ENCODE assay signal across 26 cellular contexts in the genomic region with DNA sequence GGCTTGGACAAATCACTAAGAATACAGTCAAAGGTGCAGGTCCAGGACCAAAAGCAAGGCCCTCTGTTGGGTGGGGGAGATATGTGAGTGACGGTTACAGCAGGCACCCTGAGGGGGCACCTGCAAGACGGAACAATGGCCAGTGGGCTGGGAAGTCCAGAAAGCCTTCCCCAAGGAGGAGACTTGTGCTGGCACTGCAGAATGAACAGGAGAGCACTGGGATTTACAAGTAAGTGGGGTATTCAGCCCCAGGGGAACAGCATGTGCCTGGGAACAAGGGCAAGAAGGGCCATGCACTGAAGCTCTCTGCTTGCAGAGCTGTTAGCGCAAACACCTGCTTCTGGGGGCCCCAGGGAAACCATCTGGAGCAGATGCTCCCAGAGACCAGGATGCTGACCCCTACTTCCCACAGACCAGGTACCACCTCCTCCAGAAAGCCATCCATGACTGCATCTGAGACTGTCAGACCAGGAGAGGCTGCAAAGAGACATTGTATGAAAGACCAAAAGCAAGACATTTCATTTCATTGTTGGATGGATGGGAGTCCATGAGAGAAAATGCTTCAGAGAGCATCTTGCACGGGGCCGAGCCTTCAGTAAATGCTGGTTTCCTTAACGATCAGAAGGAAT. TPM values are rescaled to one million over a fixed set of nuclear protein-coding genes. Genes with fewer than 3 reads are reported as not detected.
A peak's percentile ranks its signal among the peaks of the same experiment; 100 is the strongest.
DNase-seq lines count a peak whose midpoint lies in the region; ATAC-seq, FAIRE-seq and TF ChIP-seq lines count a peak whose summit lies in the region.
"Had no signal": no experiment of that assay in that cellular context is flagged by ENCODE, and none has a peak within 500 bp of the region (broad histone marks: within the 10 kb centered on the region; RNA-seq: fewer than 3 reads in every experiment).

No MANE protein-coding gene starts in this region.

- H3K36me3 Mint-ChIP-seq in activated CD4-positive, alpha-beta T cell treated with anti-CD3 and anti-CD28 coated beads for 36 hours (ENCODE audit: low read depth): no peaks in the 10 kb centered on the region
- no peaks in the 10 kb centered on the region for H3K36me3 Mint-ChIP-seq in CD4-positive, alpha-beta memory T cell
- peaks cover 2% of the 10 kb centered on the region for H3K36me3 Mint-ChIP-seq in mesothelial cell of epicardium
- H3K36me3 Mint-ChIP-seq: natural killer cell treated with Interleukin-12 subunit alpha and Interleukin-12 subunit beta and Interleukin-15 and Interleukin-18, amount 100 ng/mL, for 72 hours had no signal

- no peaks in the 10 kb centered on the region for H3K27me3 ChIP-seq in CD4-positive, alpha-beta memory T cell (ENCODE audit: insufficient read depth, low read length)
- no peaks in the 10 kb centered on the region for H3K27me3 ChIP-seq in K562 (ENCODE audit: control insufficient read depth in 2 of 2, insufficient read depth in 2 of 2, low read length in 2 of 2)
- H3K27me3 ChIP-seq: left lung, transverse colon had no signal

- intact Hi-C loops in activated CD4-positive, alpha-beta T cell treated with anti-CD3 and anti-CD28 coated beads for 36 hours (cut with DNase I, micrococcal nuclease): no loop called here
- intact Hi-C loops in CD4-positive, alpha-beta memory T cell (cut with micrococcal nuclease): no loop called here
- intact Hi-C loops in K562 (cut with micrococcal nuclease): no loop called here
- intact Hi-C loops in posterior vena cava (cut with DNase I): loop anchor here in 1 of 2 donors (10.0 kb wide), 1 partner anchor 169 kb away; no protein-coding TSS in a partner anchor

- in situ Hi-C loops in K562 (cut with MboI): no loop called here

- no peak for TF ChIP-seq POLR2A in K562 (conservative IDR thresholded peaks at IDR 0.05)

- no peaks in the 10 kb centered on the region for H3K9me3 ChIP-seq in CD4-positive, alpha-beta memory T cell (ENCODE audit: control insufficient read depth in 1 of 2, low read length in 2 of 2)
- H3K9me3 ChIP-seq in K562 (replicated peaks; ENCODE audit: control insufficient read depth, insufficient read depth, low read depth, low read length): no peaks in the 10 kb centered on the region
- H3K9me3 ChIP-seq: left lung, transverse colon had no signal

- no peaks in the 10 kb centered on the region for H3K79me2 ChIP-seq in K562 (ENCODE audit: control insufficient read depth, insufficient read depth, low read length)

- no peak for DNase-seq in activated CD4-positive, alpha-beta T cell treated with anti-CD3 and anti-CD28 coated beads for 36 hours
- DNase-seq in activated CD4-positive, alpha-beta T cell treated with anti-CD3 and anti-CD28 coated beads, Interleukin-2, amount 50 U/mL, for 1 hour: no peak
- DNase-seq in CD4-positive, alpha-beta memory T cell: no peak
- DNase-seq in K562 (ENCODE audit: extremely low read depth in 1 of 4, low spot score in 3 of 4): no peak
- DNase-seq in posterior vena cava (ENCODE audit: low spot score): peak; percentile 64
- DNase-seq in activated gamma-delta T cell (lab: John Stamatoyannopoulos, UW): no peak
- no peak for DNase-seq in NK-92 treated with Interleukin-12 subunit alpha and Interleukin-12 subunit beta, amount 100 ng/mL, for 24 hours (lab: John Stamatoyannopoulos, UW)
- DNase-seq in mesothelial cell of epicardium (ENCODE audit: low spot score in 2 of 2, unreplicated experiment in 2 of 2): no peak
- DNase-seq: activated CD4-positive, alpha-beta T cell treated with anti-CD3 and anti-CD28 coated beads, Interleukin-2, amount 50 U/mL, for 48 hours; activated CD8-positive, alpha-beta memory T cell treated with anti-CD3 and anti-CD28 coated beads, Interleukin-2, amount 50 U/mL, for 48 hours; DMS53; H9; IMR-90; midbrain; NCI-H1105 treated with DMSO at 0.1 percent for 48 hours; NCI-H2029 treated with DMSO at 0.1 percent for 48 hours; NCI-H774; OCI-M1; retina; transverse colon; WERI-Rb-1 had no signal

- no peak overlapping the region for H3K9ac ChIP-seq in K562 (ENCODE audit: insufficient read depth in 1 of 2, low read depth in 2 of 2, low read length in 2 of 2)

- no peak for ATAC-seq in activated CD4-positive, alpha-beta T cell treated with anti-CD3 and anti-CD28 coated beads for 36 hours
- no peak for ATAC-seq in K562
- ATAC-seq: left lung; natural killer cell treated with Interleukin-12 subunit alpha and Interleukin-12 subunit beta and Interleukin-15 and Interleukin-18, amount 100 ng/mL, for 72 hours; SK-N-SH treated with all-trans-retinoic acid at 6 μM for 48 hours had no signal

- H3K27ac Mint-ChIP-seq in activated CD4-positive, alpha-beta T cell treated with anti-CD3 and anti-CD28 coated beads for 36 hours: peak overlapping the region; percentile 10
- peak overlapping the region; percentile 5 to 83 (median 77) for H3K27ac Mint-ChIP-seq in CD4-positive, alpha-beta memory T cell
- H3K27ac Mint-ChIP-seq in mesothelial cell of epicardium: no peak overlapping the region
- H3K27ac Mint-ChIP-seq: activated T-helper 2 cell treated with anti-CD3 and anti-CD28 coated beads, Interferon-gamma antibody, Interleukin-2, Interleukin-4, amounts not matched to agents 10 μg/mL and 5 μg/mL and 100 μg/mL, durations not matched to agents 14 hours and 24 hours and 36 hours; H9; natural killer cell treated with Interleukin-12 subunit alpha and Interleukin-12 subunit beta and Interleukin-15 and Interleukin-18, amount 100 ng/mL, for 72 hours had no signal

- TF ChIP-seq EP300 in K562 (IDR thresholded peaks at IDR 0.05; ENCODE audit: low read length): no peak

- no peak for TF ChIP-seq RAD21 in K562 (CRISPR knock-in tag; conservative IDR thresholded peaks at IDR 0.05 in 1 of 2, IDR thresholded peaks at IDR 0.05 in 1 of 2)

- H3K27ac ChIP-seq in CD4-positive, alpha-beta memory T cell (ENCODE audit: low read depth, low read length): no peak overlapping the region
- no peak overlapping the region for H3K27ac ChIP-seq in K562 (ENCODE audit: extremely low read depth, low read depth, low read length)
- H3K27ac ChIP-seq: left lung, transverse colon, WERI-Rb-1 had no signal

- peaks cover 60% of the 10 kb centered on the region for H3K4me1 ChIP-seq in CD4-positive, alpha-beta memory T cell (ENCODE audit: insufficient read depth, low read length)
- H3K4me1 ChIP-seq in K562 (replicated peaks in 1 of 2; ENCODE audit: control insufficient read depth in 2 of 2, insufficient read depth in 2 of 2, low read length in 2 of 2): peaks cover 28 to 29% of the 10 kb centered on the region in 2 experiments

- CTCF ChIA-PET in activated CD4-positive, alpha-beta T cell treated with anti-CD3 and anti-CD28 coated beads for 36 hours (lab: Charles Lee): no interaction called here
- CTCF ChIA-PET in CD4-positive, alpha-beta memory T cell (lab: Charles Lee; ENCODE audit: partially characterized antibody): interaction anchor here (1.1 kb wide), 1 partner anchor 69 kb away, joined by 4 read pairs; no protein-coding TSS in a partner anchor
- CTCF ChIA-PET in K562 (lab: Yijun Ruan, JAX; ENCODE audit: low intra/inter-chr PET ratio): no interaction called here

- no peak overlapping the region for H3K4me3 ChIP-seq in CD4-positive, alpha-beta memory T cell (ENCODE audit: low read length in 2 of 2)
- no peak overlapping the region for H3K4me3 ChIP-seq in K562
- H3K4me3 ChIP-seq: left lung, transverse colon had no signal

- TF ChIP-seq CTCF in K562 (IDR thresholded peaks at IDR 0.05 in 2 of 3, conservative IDR thresholded peaks at IDR 0.05 in 1 of 3; ENCODE audit: insufficient read depth in 2 of 3, low read depth in 1 of 3, low read length in 3 of 3) (no peak), mesothelial cell of epicardium (IDR thresholded peaks at IDR 0.05; ENCODE audit: unreplicated experiment) (no peak)

- H3K27me3 Mint-ChIP-seq in activated CD4-positive, alpha-beta T cell treated with anti-CD3 and anti-CD28 coated beads for 36 hours: no peaks in the 10 kb centered on the region
- H3K27me3 Mint-ChIP-seq in CD4-positive, alpha-beta memory T cell: no peaks in the 10 kb centered on the region
- no peaks in the 10 kb centered on the region for H3K27me3 Mint-ChIP-seq in mesothelial cell of epicardium (ENCODE audit: low read depth)

- H3K4me1 Mint-ChIP-seq in activated CD4-positive, alpha-beta T cell treated with anti-CD3 and anti-CD28 coated beads for 36 hours: peaks cover 43% of the 10 kb centered on the region
- H3K4me1 Mint-ChIP-seq in CD4-positive, alpha-beta memory T cell: peaks cover 40 to 72% (median 58%) of the 10 kb centered on the region in 4 donors
- H3K4me1 Mint-ChIP-seq in mesothelial cell of epicardium: peaks cover 16% of the 10 kb centered on the region

- POLR2A ChIA-PET in activated CD4-positive, alpha-beta T cell treated with anti-CD3 and anti-CD28 coated beads for 36 hours (lab: Charles Lee): no interaction called here
- POLR2A ChIA-PET in CD4-positive, alpha-beta memory T cell (lab: Charles Lee; ENCODE audit: partially characterized antibody): interaction anchor here (11.5 kb wide), 1 partner anchor 22 kb away, joined by 140 read pairs; the partner anchor contains the start of gene ZMIZ1
- POLR2A ChIA-PET in K562 (lab: Yijun Ruan, JAX): interaction anchor here (0.6 to 1.0 kb wide), 2 partner anchors 21 to 22 kb away, joined by 3 to 4 read pairs; no protein-coding TSS in a partner anchor

- no peaks in the 10 kb centered on the region for H4K20me1 ChIP-seq in K562 (replicated peaks; ENCODE audit: control insufficient read depth, insufficient read depth, low read length)

- no peak overlapping the region for H2AFZ ChIP-seq in K562 (ENCODE audit: low read depth, low read length)

- no peaks in the 10 kb centered on the region for H3K9me1 ChIP-seq in K562 (ENCODE audit: control insufficient read depth, insufficient read depth, low read length)

- H3K4me2 ChIP-seq in K562 (ENCODE audit: insufficient read depth, low read length): no peak overlapping the region

- H3K36me3 ChIP-seq in CD4-positive, alpha-beta memory T cell (ENCODE audit: insufficient read depth, low read length): no peaks in the 10 kb centered on the region
- H3K36me3 ChIP-seq in K562 (ENCODE audit: control insufficient read depth, insufficient read depth, low read length): no peaks in the 10 kb centered on the region
- H3K36me3 ChIP-seq: left lung, transverse colon, WERI-Rb-1 had no signal

- H3K4me3 Mint-ChIP-seq in activated CD4-positive, alpha-beta T cell treated with anti-CD3 and anti-CD28 coated beads for 36 hours: no peak overlapping the region
- no peak overlapping the region for H3K4me3 Mint-ChIP-seq in CD4-positive, alpha-beta memory T cell
- no peak overlapping the region for H3K4me3 Mint-ChIP-seq in mesothelial cell of epicardium
- H3K4me3 Mint-ChIP-seq: H9; natural killer cell treated with Interleukin-12 subunit alpha and Interleukin-12 subunit beta and Interleukin-15 and Interleukin-18, amount 100 ng/mL, for 72 hours had no signal

- no TSS peak for BruUV-seq in K562 (replicated peaks; lab: Mats Ljungman, UMichigan)

- H3K9me3 Mint-ChIP-seq in activated CD4-positive, alpha-beta T cell treated with anti-CD3 and anti-CD28 coated beads for 36 hours (ENCODE audit: low read depth): peaks cover 3% of the 10 kb centered on the region
- no peaks in the 10 kb centered on the region for H3K9me3 Mint-ChIP-seq in CD4-positive, alpha-beta memory T cell
- H3K9me3 Mint-ChIP-seq in mesothelial cell of epicardium: peaks cover 10% of the 10 kb centered on the region
- H3K9me3 Mint-ChIP-seq: activated T-helper 2 cell treated with anti-CD3 and anti-CD28 coated beads, Interferon-gamma antibody, Interleukin-2, Interleukin-4, amounts not matched to agents 10 μg/mL and 5 μg/mL and 100 μg/mL, durations not matched to agents 14 hours and 24 hours and 36 hours; H9; natural killer cell treated with Interleukin-12 subunit alpha and Interleukin-12 subunit beta and Interleukin-15 and Interleukin-18, amount 100 ng/mL, for 72 hours had no signal

- FAIRE-seq in K562 (lab: Jason Lieb, UNC): no peak
- FAIRE-seq: islet of Langerhans had no signal

- WGBS in K562 (ENCODE audit: insufficient coverage, low coverage, missing lambda C conversion rate): 63% methylated on average over 6 of the region's 6 CpGs

RNA-seq across cellular contexts. Expression of gene ZMIZ1, which starts 24.6 kb away (rescaled TPM):
- 10 to 100 TPM; 33.9 to 34.3 TPM for total RNA-seq in activated CD4-positive, alpha-beta T cell treated with anti-CD3 and anti-CD28 coated beads for 36 hours
- total RNA-seq in CD4-positive, alpha-beta memory T cell: 10 to 100 TPM; 23.1 to 25.4 TPM
- 1 to 10 TPM in 1 of 2 donors, under 1 TPM in 1; 0.58 to 4.9 TPM for polyA plus RNA-seq in CD4-positive, alpha-beta memory T cell
- total RNA-seq in K562 (2011; cell fraction: chromatin; rRNA removed; ENCODE audit: low replicate concordance): 31.4 and 71.8 TPM in 2 replicates
- total RNA-seq in K562 (2011; cell fraction: nucleolus; rRNA removed): 28.6 and 32.2 TPM in 2 replicates
- total RNA-seq in K562 (2011; cell fraction: nucleoplasm; rRNA removed): 31.8 and 38.1 TPM in 2 replicates
- 7.0 and 7.7 TPM in 2 replicates for total RNA-seq in K562 (2014; rRNA removed)
- total RNA-seq in K562 (2014; rRNA removed; fragmentation: Illumina TruSeq; extraction: Trizol): 2.6 and 2.8 TPM in 2 replicates
- total RNA-seq in K562 (2015; rRNA removed; fragmentation: Illumina TruSeq; extraction: Trizol): 4.3 and 5.0 TPM in 2 replicates
- total RNA-seq in K562 (2021): 30.3 and 37.3 TPM in 2 replicates
- polyA plus RNA-seq in K562 (2011; rRNA removed): 3.6 and 6.2 TPM in 2 replicates
- 5.2 and 5.4 TPM in 2 replicates for polyA plus RNA-seq in K562 (2011; cell fraction: cytosol; rRNA removed)
- polyA plus RNA-seq in K562 (2011; cell fraction: nucleus; rRNA removed): 18.9 and 30.6 TPM in 2 replicates
- polyA plus RNA-seq in K562 (2012): 23.3 and 39.2 TPM in 2 replicates
- polyA plus RNA-seq in K562 (2014; fragmentation: Illumina TruSeq; extraction: Trizol): 22.9 and 25.1 TPM in 2 replicates
- polyA plus RNA-seq in K562 (2014; fragmentation: Nextera tagmentation; extraction: Ambion mirVana): 1 to 10 TPM; 1.0 to 1.9 TPM
- polyA plus RNA-seq in K562 (2014; rRNA removed): 11.0 and 11.7 TPM in 2 replicates
- polyA minus RNA-seq in K562 (2011; rRNA and poly(A)+ RNA removed): 5.8 and 6.7 TPM in 2 replicates
- 14.9 and 22.3 TPM in 2 replicates for polyA minus RNA-seq in K562 (2011; cell fraction: cytosol; rRNA and poly(A)+ RNA removed)
- polyA minus RNA-seq in K562 (2011; cell fraction: nucleus; rRNA and poly(A)+ RNA removed): 17.6 and 22.4 TPM in 2 replicates
- 10 to 100 TPM; 61.5 to 62.6 TPM for total RNA-seq in posterior vena cava
- total RNA-seq in mesothelial cell of epicardium: 166 to 173 TPM (median 170 TPM) in 3 replicates
